In the genomic region with DNA sequence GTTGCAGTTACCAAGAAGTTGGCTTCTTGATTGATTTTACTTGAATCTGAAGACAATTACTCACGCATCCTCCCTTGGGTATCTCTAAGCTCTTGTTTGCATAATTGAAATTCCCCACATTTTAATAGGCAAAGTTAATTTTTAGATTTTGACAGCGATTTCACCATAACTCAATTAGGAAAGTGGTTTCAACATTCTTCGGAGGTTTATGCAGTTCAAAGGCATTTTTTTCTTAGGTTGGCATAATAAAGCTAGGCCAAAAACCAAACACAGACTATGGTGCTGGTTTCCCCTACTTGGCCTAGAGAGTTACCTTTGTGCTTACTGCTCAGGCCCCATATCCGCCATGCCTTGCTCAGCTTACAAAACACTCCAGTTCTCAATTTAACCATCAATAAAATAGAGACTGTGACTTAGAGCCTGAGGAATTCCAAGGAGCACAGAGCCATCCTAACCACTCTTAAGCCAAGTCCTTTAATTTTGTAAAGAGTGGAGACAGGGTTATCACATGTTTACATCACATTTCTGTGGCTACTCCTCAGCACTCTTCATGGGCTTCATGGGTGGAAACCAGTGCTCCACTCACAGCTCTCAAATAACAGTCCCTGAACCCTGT, we compare ENCODE assay signal across 2 cellular contexts.
TF ChIP-seq lines count a peak whose summit lies in the region.

No MANE protein-coding gene starts in this region.

TF ChIP-seq in IMR-90, 13 proteins besides CTCF, POLR2A, EP300 and RAD21:
- TF ChIP-seq CEBPB (IDR thresholded peaks at IDR 0.05; ENCODE audit: low read depth, low read length) (peak; percentile 33), BHLHE40 (IDR thresholded peaks at IDR 0.05; ENCODE audit: low read depth, low read length) (no peak)

TF ChIP-seq in H1, 55 proteins besides CTCF, POLR2A, EP300 and RAD21:
- TF ChIP-seq POLR2AphosphoS5 (IDR thresholded peaks at IDR 0.05; ENCODE audit: low read depth, low read length) (no peak), PHF8 (conservative IDR thresholded peaks at IDR 0.05; ENCODE audit: low read depth, low read length) (no peak), TBP (IDR thresholded peaks at IDR 0.05; ENCODE audit: low read depth, low read length) (no peak), SAP30 (IDR thresholded peaks at IDR 0.05; ENCODE audit: insufficient read depth, insufficient replicate concordance, low read length) (no peak), MAX (IDR thresholded peaks at IDR 0.05) (no peak), YY1 (IDR thresholded peaks at IDR 0.05; ENCODE audit: low read depth, low read length) (no peak), POU5F1 (IDR thresholded peaks at IDR 0.05; ENCODE audit: low read depth, low read length) (no peak), ATF3 (IDR thresholded peaks at IDR 0.05; ENCODE audit: insufficient read depth, low read depth, low read length) (no peak), CHD1 (IDR thresholded peaks at IDR 0.05; ENCODE audit: low read depth, low read length) (no peak), JUND (IDR thresholded peaks at IDR 0.05; ENCODE audit: low read length) (no peak)
